20 cellular contexts compared by ENCODE assay signal in the genomic region with DNA sequence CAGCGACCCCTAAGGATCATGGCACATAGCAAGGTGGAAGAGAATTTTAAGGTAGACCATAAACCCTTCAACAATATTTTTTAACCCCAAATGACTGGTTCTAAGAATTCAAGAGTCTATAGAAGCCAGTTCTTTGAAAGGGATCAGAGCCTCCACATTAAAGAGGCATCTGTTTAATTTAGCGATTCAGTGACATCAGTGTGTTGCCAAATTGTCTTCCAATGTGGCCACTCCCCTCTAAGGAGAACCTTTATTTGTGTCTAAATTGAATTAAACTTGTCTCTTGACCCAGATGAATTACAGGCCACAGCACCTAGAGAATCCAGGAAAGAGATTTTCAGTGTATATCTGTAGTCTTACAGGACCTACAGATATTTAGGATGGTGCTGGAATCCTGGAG. TPM values are rescaled to one million over a fixed set of nuclear protein-coding genes. Genes with fewer than 3 reads are reported as not detected.
DNase-seq lines count a peak whose midpoint lies in the region; ATAC-seq and TF ChIP-seq lines count a peak whose summit lies in the region.
"Had no signal": no experiment of that assay in that cellular context is flagged by ENCODE, and none has a peak within 500 bp of the region (broad histone marks: within the 10 kb centered on the region; RNA-seq: fewer than 3 reads in every experiment).

No MANE protein-coding gene starts in this region.

- ATAC-seq in SK-N-SH treated with all-trans-retinoic acid at 6 μM for 48 hours: no peak
- ATAC-seq in GM19324 (IDR thresholded peaks at IDR 0.05; ENCODE audit: low FRiP score, unreplicated experiment): no peak
- ATAC-seq: HCT116, HepG2 had no signal

- intact Hi-C loops in OCI-LY7 (cut with micrococcal nuclease; ENCODE audit: unreplicated experiment): no loop called here
- intact Hi-C loops in uterus (cut with DNase I; ENCODE audit: low total_unique reads): loop anchor here (5.0 kb wide), 1 partner anchor 43 kb away; no protein-coding TSS in a partner anchor

- POLR2A ChIA-PET in SK-N-SH (lab: Yijun Ruan, JAX) (no interaction called here), OCI-LY7 (lab: Charles Lee) (no interaction called here)

- no peak overlapping the region for H2AK5ac ChIP-seq in mesenchymal stem cell (ENCODE audit: low read length, severe bottlenecking)

- no peaks in the 10 kb centered on the region for H3K79me1 ChIP-seq in mesenchymal stem cell (replicated peaks; ENCODE audit: low read length, poor library complexity, severe bottlenecking)

- no peak overlapping the region for H3K18ac ChIP-seq in mesenchymal stem cell (ENCODE audit: low read depth in 1 of 2, low read length in 2 of 2)

- H3K4me3 ChIP-seq in SK-N-SH (ENCODE audit: low read depth in 2 of 2, low read length in 1 of 2): no peak overlapping the region
- H3K4me3 ChIP-seq in DOHH2 (ENCODE audit: low read length): peak overlapping the region; percentile 63
- H3K4me3 ChIP-seq in OCI-LY7 (ENCODE audit: low read depth, low read length, poor library complexity, severe bottlenecking): no peak overlapping the region
- H3K4me3 ChIP-seq in mesenchymal stem cell (ENCODE audit: insufficient read depth in 1 of 2, low read depth in 1 of 2, low read length in 2 of 2): no peak overlapping the region
- no peak overlapping the region for H3K4me3 ChIP-seq in uterus
- H3K4me3 ChIP-seq: A549, BLaER1 had no signal

- no peaks in the 10 kb centered on the region for H3F3A ChIP-seq in SK-N-SH (replicated peaks; ENCODE audit: insufficient read depth)
- peaks cover 18% of the 10 kb centered on the region for H3F3A ChIP-seq in DOHH2 (ENCODE audit: control insufficient read depth, insufficient read depth)

- H3K14ac ChIP-seq in mesenchymal stem cell (ENCODE audit: low read length in 2 of 2): no peak overlapping the region

- H2BK15ac ChIP-seq in mesenchymal stem cell (ENCODE audit: low read depth, poor library complexity, severe bottlenecking): peak overlapping the region; percentile 28

- H3K79me2 ChIP-seq in SK-N-SH (ENCODE audit: insufficient read depth): no peaks in the 10 kb centered on the region
- peaks cover 12% of the 10 kb centered on the region for H3K79me2 ChIP-seq in DOHH2 (ENCODE audit: control insufficient read depth, low read length)
- H3K79me2 ChIP-seq in OCI-LY7 (ENCODE audit: insufficient read depth, low read depth, low read length): no peaks in the 10 kb centered on the region

- H3K36me3 ChIP-seq in SK-N-SH (replicated peaks in 1 of 2; ENCODE audit: control insufficient read depth in 1 of 2, insufficient read depth in 2 of 2, low read length in 1 of 2): no peaks in the 10 kb centered on the region
- no peaks in the 10 kb centered on the region for H3K36me3 ChIP-seq in DOHH2 (ENCODE audit: control insufficient read depth, low read length)
- no peaks in the 10 kb centered on the region for H3K36me3 ChIP-seq in OCI-LY7 (ENCODE audit: insufficient read depth, low read length)
- no peaks in the 10 kb centered on the region for H3K36me3 ChIP-seq in mesenchymal stem cell (ENCODE audit: control insufficient read depth in 1 of 2, insufficient read depth in 2 of 2, low read depth in 1 of 2, low read length in 2 of 2)
- H3K36me3 ChIP-seq in uterus: no peaks in the 10 kb centered on the region
- H3K36me3 ChIP-seq: BLaER1 had no signal

- no peak overlapping the region for H3K23ac ChIP-seq in mesenchymal stem cell (ENCODE audit: low read length in 2 of 2)

- no peak overlapping the region for H3K27ac ChIP-seq in SK-N-SH (ENCODE audit: low read depth in 2 of 2, low read length in 1 of 2)
- H3K27ac ChIP-seq in DOHH2 (ENCODE audit: low read depth, low read length): peak overlapping the region; percentile 44
- no peak overlapping the region for H3K27ac ChIP-seq in OCI-LY7 (ENCODE audit: low read depth, low read length, poor library complexity, severe bottlenecking)
- H3K27ac ChIP-seq in mesenchymal stem cell (ENCODE audit: low read length, poor library complexity, severe bottlenecking): no peak overlapping the region
- H3K27ac ChIP-seq in uterus: no peak overlapping the region
- H3K27ac ChIP-seq: 22Rv1, A549, BLaER1 had no signal

- no TSS peak for BruUV-seq in OCI-LY7 (replicated peaks; lab: Mats Ljungman, UMichigan)

- CTCF ChIA-PET in SK-N-SH (lab: Yijun Ruan, JAX): no interaction called here
- CTCF ChIA-PET in OCI-LY7 (lab: Charles Lee; ENCODE audit: unreplicated experiment): no interaction called here

- H3K4me1 ChIP-seq in SK-N-SH (ENCODE audit: control insufficient read depth in 1 of 2, insufficient read depth in 2 of 2, low read depth in 1 of 2, low read length in 1 of 2): no peaks in the 10 kb centered on the region
- H3K4me1 ChIP-seq in DOHH2 (ENCODE audit: control insufficient read depth, low read length): peaks cover 65% of the 10 kb centered on the region
- peaks cover 25% of the 10 kb centered on the region for H3K4me1 ChIP-seq in OCI-LY7 (ENCODE audit: insufficient read depth, low read length, poor library complexity, severe bottlenecking)
- no peaks in the 10 kb centered on the region for H3K4me1 ChIP-seq in mesenchymal stem cell (ENCODE audit: control insufficient read depth, insufficient read depth, low read depth, low read length)
- H3K4me1 ChIP-seq in uterus: no peaks in the 10 kb centered on the region
- H3K4me1 ChIP-seq: BLaER1 had no signal

- no peaks in the 10 kb centered on the region for H3K9me2 ChIP-seq in SK-N-SH
- no peaks in the 10 kb centered on the region for H3K9me2 ChIP-seq in DOHH2 (replicated peaks; ENCODE audit: control insufficient read depth, low read length)
- H3K9me2 ChIP-seq in OCI-LY7 (ENCODE audit: insufficient read depth, low read length): no peaks in the 10 kb centered on the region

- H3K4ac ChIP-seq in mesenchymal stem cell (ENCODE audit: low read depth in 1 of 2, low read length in 2 of 2): no peak overlapping the region

- H2BK12ac ChIP-seq in mesenchymal stem cell (ENCODE audit: low read length in 2 of 2): no peak overlapping the region

- H2AFZ ChIP-seq in SK-N-SH (ENCODE audit: low read depth) (no peak overlapping the region), OCI-LY7 (ENCODE audit: low read length) (peak overlapping the region; percentile 7; the same call in 1 of the 2 replicates), mesenchymal stem cell (ENCODE audit: low read depth, low read length) (no peak overlapping the region)

- H3K9me3 ChIP-seq in SK-N-SH: no peaks in the 10 kb centered on the region
- H3K9me3 ChIP-seq in DOHH2 (ENCODE audit: control insufficient read depth, insufficient read depth, low read length): no peaks in the 10 kb centered on the region
- peaks cover 7% of the 10 kb centered on the region; the same call in 1 of the 2 replicates for H3K9me3 ChIP-seq in OCI-LY7 (ENCODE audit: low read length)
- H3K9me3 ChIP-seq in mesenchymal stem cell (ENCODE audit: control insufficient read depth, low read length): no peaks in the 10 kb centered on the region
- no peaks in the 10 kb centered on the region for H3K9me3 ChIP-seq in uterus
- H3K9me3 ChIP-seq: A549, BLaER1 had no signal

- H4K91ac ChIP-seq in mesenchymal stem cell (ENCODE audit: low read length): no peak overlapping the region

- H3K9ac ChIP-seq in SK-N-SH: no peak overlapping the region
- H3K9ac ChIP-seq in mesenchymal stem cell (ENCODE audit: low read length): no peak overlapping the region
- H3K9ac ChIP-seq: BLaER1 had no signal

- H3K27me3 ChIP-seq in SK-N-SH (ENCODE audit: insufficient read depth) (no peaks in the 10 kb centered on the region), DOHH2 (ENCODE audit: control insufficient read depth, low read length) (no peaks in the 10 kb centered on the region), mesenchymal stem cell (ENCODE audit: control insufficient read depth in 1 of 2, insufficient read depth in 1 of 2, low read length in 2 of 2) (peaks cover 0 to 10% of the 10 kb centered on the region in 2 experiments), uterus (no peaks in the 10 kb centered on the region)
- H3K27me3 ChIP-seq: BLaER1 had no signal

- H4K20me1 ChIP-seq in SK-N-SH (ENCODE audit: insufficient read depth): no peaks in the 10 kb centered on the region
- no peaks in the 10 kb centered on the region for H4K20me1 ChIP-seq in DOHH2 (ENCODE audit: control insufficient read depth, insufficient read depth, low read depth, low read length)
- H4K20me1 ChIP-seq in OCI-LY7 (ENCODE audit: insufficient read depth, low read length): no peaks in the 10 kb centered on the region
- H4K20me1 ChIP-seq: BLaER1 had no signal

- no peak overlapping the region for H2BK5ac ChIP-seq in mesenchymal stem cell (ENCODE audit: low read depth, low read length, poor library complexity, severe bottlenecking)

- TF ChIP-seq CTCF in SK-N-SH (IDR thresholded peaks at IDR 0.05) (no peak), DOHH2 (IDR thresholded peaks at IDR 0.05; ENCODE audit: low read depth, low read length, poor library complexity, severe bottlenecking) (no peak), OCI-LY7 (conservative IDR thresholded peaks at IDR 0.05; ENCODE audit: low read length) (no peak), uterus (IDR thresholded peaks at IDR 0.05) (no peak)

- no peak for DNase-seq in SK-N-SH
- no peak for DNase-seq in OCI-LY7 (ENCODE audit: low spot score)
- no peak for DNase-seq in mesenchymal stem cell
- DNase-seq in NCI-H2171 (lab: John Stamatoyannopoulos, UW): no peak
- no peak for DNase-seq in uterus
- DNase-seq: AML-193; CD4-positive, alpha-beta memory T cell; DMS153; DMS79; EL; GOT3; H7 had no signal

- no peak overlapping the region for H3K4me2 ChIP-seq in SK-N-SH
- peak overlapping the region; percentile 90 for H3K4me2 ChIP-seq in DOHH2 (ENCODE audit: low read length)
- no peak overlapping the region for H3K4me2 ChIP-seq in OCI-LY7 (ENCODE audit: low read length)
- no peak overlapping the region for H3K4me2 ChIP-seq in mesenchymal stem cell (ENCODE audit: low read length, poor library complexity, severe bottlenecking)
- H3K4me2 ChIP-seq: BLaER1 had no signal

- no peak for TF ChIP-seq RAD21 in SK-N-SH (IDR thresholded peaks at IDR 0.05; ENCODE audit: low read length)

- no peak overlapping the region for H2BK120ac ChIP-seq in mesenchymal stem cell (ENCODE audit: low read depth, low read length)

- H4K8ac ChIP-seq in mesenchymal stem cell (ENCODE audit: low read length): no peak overlapping the region

- 73% methylated on average over 2 of the region's 2 CpGs for WGBS in SK-N-SH (ENCODE audit: low lambda C conversion rate)
- WGBS in mesenchymal stem cell: 100% methylated on average over 1 of the region's 2 CpGs

- no peak for TF ChIP-seq EP300 in SK-N-SH (IDR thresholded peaks at IDR 0.05; ENCODE audit: borderline replicate concordance in 1 of 2, low read depth in 1 of 2, low read length in 1 of 2)

- no peak for TF ChIP-seq POLR2A in uterus (IDR thresholded peaks at IDR 0.05)

TF ChIP-seq in SK-N-SH treated with all-trans-retinoic acid at 6 μM for 48 hours, 23 proteins besides CTCF, POLR2A, EP300 and RAD21 (continues in another document):
- TF ChIP-seq ISL1 (CRISPR knock-in tag; IDR thresholded peaks at IDR 0.05): 0 out of 2 replicates have a peak, but pooled peaks have one; percentile 11

RNA-seq across cellular contexts. Expression of a gene that starts 6.6 kb away (rescaled TPM):
- polyA plus RNA-seq in SK-N-SH (2012; rRNA removed): 29.5 and 32.3 TPM in 2 replicates
- polyA plus RNA-seq in SK-N-SH (2012; cell fraction: cytosol; rRNA removed): 27.5 and 29.2 TPM in 2 replicates
- 33.0 and 35.2 TPM in 2 replicates for polyA plus RNA-seq in SK-N-SH (2012; cell fraction: nucleus; rRNA removed)
- total RNA-seq in OCI-LY7 (2014; rRNA removed; shearing (Covaris generic)): 15.1 and 15.7 TPM in 2 replicates
- total RNA-seq in OCI-LY7 (2022): 24.8 and 31.3 TPM in 2 replicates
- polyA plus RNA-seq in mesenchymal stem cell (2013, experiment 1 of 2): 8.4 TPM
- 8.4 TPM for polyA plus RNA-seq in mesenchymal stem cell (2013, experiment 2 of 2)
- total RNA-seq in uterus: 100 to 1,000 TPM in 1 of 4 donors, 10 to 100 TPM in 3; 58.8 to 154 (median 75.5) TPM
